Comparison of ENCODE assay signal across 1 cellular context in genomic region chr11:69135420-69136363, GRCh38.
A peak's percentile ranks its signal among the peaks of the same experiment; 100 is the strongest.
TF ChIP-seq lines count a peak whose summit lies in the region.

No MANE protein-coding gene starts in this region.

TF ChIP-seq in Ishikawa, 13 proteins besides CTCF, POLR2A, EP300 and RAD21 (continued from another document):
- TF ChIP-seq, protein P1, sequence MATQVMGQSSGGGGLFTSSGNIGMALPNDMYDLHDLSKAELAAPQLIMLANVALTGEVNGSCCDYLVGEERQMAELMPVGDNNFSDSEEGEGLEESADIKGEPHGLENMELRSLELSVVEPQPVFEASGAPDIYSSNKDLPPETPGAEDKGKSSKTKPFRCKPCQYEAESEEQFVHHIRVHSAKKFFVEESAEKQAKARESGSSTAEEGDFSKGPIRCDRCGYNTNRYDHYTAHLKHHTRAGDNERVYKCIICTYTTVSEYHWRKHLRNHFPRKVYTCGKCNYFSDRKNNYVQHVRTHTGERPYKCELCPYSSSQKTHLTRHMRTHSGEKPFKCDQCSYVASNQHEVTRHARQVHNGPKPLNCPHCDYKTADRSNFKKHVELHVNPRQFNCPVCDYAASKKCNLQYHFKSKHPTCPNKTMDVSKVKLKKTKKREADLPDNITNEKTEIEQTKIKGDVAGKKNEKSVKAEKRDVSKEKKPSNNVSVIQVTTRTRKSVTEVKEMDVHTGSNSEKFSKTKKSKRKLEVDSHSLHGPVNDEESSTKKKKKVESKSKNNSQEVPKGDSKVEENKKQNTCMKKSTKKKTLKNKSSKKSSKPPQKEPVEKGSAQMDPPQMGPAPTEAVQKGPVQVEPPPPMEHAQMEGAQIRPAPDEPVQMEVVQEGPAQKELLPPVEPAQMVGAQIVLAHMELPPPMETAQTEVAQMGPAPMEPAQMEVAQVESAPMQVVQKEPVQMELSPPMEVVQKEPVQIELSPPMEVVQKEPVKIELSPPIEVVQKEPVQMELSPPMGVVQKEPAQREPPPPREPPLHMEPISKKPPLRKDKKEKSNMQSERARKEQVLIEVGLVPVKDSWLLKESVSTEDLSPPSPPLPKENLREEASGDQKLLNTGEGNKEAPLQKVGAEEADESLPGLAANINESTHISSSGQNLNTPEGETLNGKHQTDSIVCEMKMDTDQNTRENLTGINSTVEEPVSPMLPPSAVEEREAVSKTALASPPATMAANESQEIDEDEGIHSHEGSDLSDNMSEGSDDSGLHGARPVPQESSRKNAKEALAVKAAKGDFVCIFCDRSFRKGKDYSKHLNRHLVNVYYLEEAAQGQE (IDR thresholded peaks at IDR 0.05; ENCODE audit: low read depth): no peak
- peak; percentile 79 for TF ChIP-seq NFIC (IDR thresholded peaks at IDR 0.05)
- TF ChIP-seq EGR1 (IDR thresholded peaks at IDR 0.05): no peak
- no peak for TF ChIP-seq CREB1 (IDR thresholded peaks at IDR 0.05; ENCODE audit: low read depth)
